ENCODE assay signal across 32 cellular contexts in the genomic region with DNA sequence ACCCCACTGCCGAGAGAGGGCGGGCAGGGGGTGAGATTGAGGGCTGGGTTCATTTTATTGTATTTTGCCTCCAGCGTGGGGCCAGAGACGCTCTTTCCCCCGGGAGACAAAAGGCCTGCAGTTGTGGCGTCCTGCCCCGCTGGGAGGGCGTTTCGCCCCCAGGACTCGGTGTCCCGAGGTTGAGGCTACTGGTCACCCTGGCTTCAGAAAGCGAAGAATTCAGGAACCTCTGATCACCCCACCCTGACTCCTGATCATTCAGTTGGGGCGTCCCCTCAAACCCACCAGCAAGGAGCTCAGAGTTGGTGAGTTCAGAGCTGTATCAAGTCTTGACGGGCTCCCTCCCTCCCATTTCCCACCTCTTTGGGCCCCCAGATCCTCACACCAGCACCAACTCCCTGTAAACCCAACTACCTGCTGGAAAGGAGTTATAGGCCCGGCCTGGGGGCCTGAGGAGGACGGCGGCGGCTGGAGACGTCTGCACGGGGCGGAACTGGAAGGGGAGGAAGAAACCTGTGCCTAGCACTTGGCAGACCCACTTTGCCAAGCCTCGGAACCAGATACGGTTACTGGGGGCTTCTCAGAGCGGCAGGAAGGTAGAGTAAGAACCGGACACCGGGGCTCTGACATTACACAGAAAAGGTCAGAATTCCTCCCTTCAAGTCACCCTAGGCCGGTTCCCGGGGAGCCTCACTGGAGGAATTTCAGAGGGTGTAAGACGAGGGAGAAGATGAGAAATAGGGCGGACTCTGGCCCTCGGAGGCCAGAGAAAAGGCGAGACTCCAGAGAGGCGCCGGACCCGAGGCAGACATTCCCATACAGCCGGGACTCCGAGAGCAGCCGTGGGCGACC. TPM values are rescaled to one million over a fixed set of nuclear protein-coding genes. Genes with fewer than 3 reads are reported as not detected.
A peak's percentile ranks its signal among the peaks of the same experiment; 100 is the strongest.
DNase-seq lines count a peak whose midpoint lies in the region; ATAC-seq and TF ChIP-seq lines count a peak whose summit lies in the region.
"Had no signal": no experiment of that assay in that cellular context is flagged by ENCODE, and none has a peak within 500 bp of the region (broad histone marks: within the 10 kb centered on the region; RNA-seq: fewer than 3 reads in every experiment).

No MANE protein-coding gene starts in this region.

- TF ChIP-seq CTCF in A673 (conservative IDR thresholded peaks at IDR 0.05; ENCODE audit: low read depth, low read length) (no peak), endodermal cell (conservative IDR thresholded peaks at IDR 0.05) (no peak), nephron progenitor cell (IDR thresholded peaks at IDR 0.05) (no peak)

- WGBS in endodermal cell (ENCODE audit: insufficient coverage in 1 of 2, insufficient read length in 1 of 2), 2 experiments, result 13 to 15% methylated on average over 13 to 39 of the region's 39 CpGs
- WGBS in mesenchymal stem cell, result 2% methylated on average over 31 of the region's 39 CpGs

- H3K9ac ChIP-seq in endodermal cell (ENCODE audit: extremely low read depth, low read length, poor library complexity, severe bottlenecking) (no peak overlapping the region), mesenchymal stem cell (ENCODE audit: low read length) (no peak overlapping the region)
- H3K9ac ChIP-seq: SK-N-SH had no signal

- no peak for ATAC-seq in HG02981 (IDR thresholded peaks at IDR 0.05; ENCODE audit: unreplicated experiment)
- ATAC-seq: activated CD8-positive, alpha-beta T cell treated with anti-CD3 and anti-CD28 coated beads for 36 hours; activated T-cell treated with anti-CD3 and anti-CD28 coated beads, Interleukin-2, amount 50 U/mL, for 4 hours; body of pancreas; left lung; mucosa of descending colon; stimulated activated memory B cell treated with anti-CD40 and anti-IgM and Interleukin-4, amounts not matched to agents 10 μg/mL and 1 μg/mL and 100 μg/mL, for 72 hours had no signal

- H3K4me2 ChIP-seq in mesenchymal stem cell (ENCODE audit: low read length, poor library complexity, severe bottlenecking), result no peak overlapping the region
- H3K4me2 ChIP-seq: SK-N-SH had no signal

- peaks cover 99% of the 10 kb centered on the region for H3K27me3 Mint-ChIP-seq in endodermal cell (ENCODE audit: insufficient read depth)
- peaks cover 100% of the 10 kb centered on the region for H3K27me3 Mint-ChIP-seq in nephron progenitor cell (ENCODE audit: low read depth, poor library complexity)

- H3K9me3 ChIP-seq in A673 (ENCODE audit: low read depth, low read length, poor library complexity, severe bottlenecking) (no peaks in the 10 kb centered on the region), endodermal cell (ENCODE audit: control insufficient read depth, low read length) (no peaks in the 10 kb centered on the region), mesenchymal stem cell (ENCODE audit: control insufficient read depth, low read length) (no peaks in the 10 kb centered on the region)
- H3K9me3 ChIP-seq: body of pancreas, esophagus muscularis mucosa, left lung, mucosa of descending colon, SK-N-SH, uterus had no signal

- BruUV-seq in A673 (replicated peaks; lab: Mats Ljungman, UMichigan), result no TSS peak

- H3K9me3 Mint-ChIP-seq in endodermal cell (no peaks in the 10 kb centered on the region), nephron progenitor cell (no peaks in the 10 kb centered on the region)
- H3K9me3 Mint-ChIP-seq: activated CD8-positive, alpha-beta T cell treated with anti-CD3 and anti-CD28 coated beads for 36 hours; activated T-cell treated with anti-CD3 and anti-CD28 coated beads, Interleukin-2, amount 50 U/mL, for 4 hours; immature natural killer cell; stimulated activated memory B cell treated with anti-CD40 and anti-IgM and Interleukin-4, amounts not matched to agents 10 μg/mL and 1 μg/mL and 100 μg/mL, for 72 hours had no signal

- H3K14ac ChIP-seq in mesenchymal stem cell (ENCODE audit: low read length in 2 of 2), result no peak overlapping the region

- H3K4me3 Mint-ChIP-seq in endodermal cell (peak overlapping the region; percentile 65), nephron progenitor cell (peak overlapping the region; percentile 67)
- H3K4me3 Mint-ChIP-seq: activated CD8-positive, alpha-beta T cell treated with anti-CD3 and anti-CD28 coated beads for 36 hours; activated T-cell treated with anti-CD3 and anti-CD28 coated beads, Interleukin-2, amount 50 U/mL, for 4 hours; immature natural killer cell had no signal

- no peak overlapping the region for H3K23ac ChIP-seq in mesenchymal stem cell (ENCODE audit: low read length in 2 of 2)

- no peak overlapping the region for H3K4ac ChIP-seq in mesenchymal stem cell (ENCODE audit: low read depth in 1 of 2, low read length in 2 of 2)

- POLR2A ChIA-PET in A673 (lab: Charles Lee; ENCODE audit: low non-redundant PET), result no interaction called here

- H2BK5ac ChIP-seq in mesenchymal stem cell (ENCODE audit: low read depth, low read length, poor library complexity, severe bottlenecking), result no peak overlapping the region

- peaks cover 33% of the 10 kb centered on the region for H3K27me3 ChIP-seq in A673 (replicated peaks; ENCODE audit: insufficient read depth, low read depth, low read length, poor library complexity)
- peaks cover 93% of the 10 kb centered on the region for H3K27me3 ChIP-seq in H7 (ENCODE audit: control insufficient read depth, insufficient read depth, low read length)
- peaks cover 96% of the 10 kb centered on the region for H3K27me3 ChIP-seq in endodermal cell (ENCODE audit: control insufficient read depth, insufficient read depth, low read length, poor library complexity, severe bottlenecking)
- H3K27me3 ChIP-seq in mesenchymal stem cell (ENCODE audit: control insufficient read depth in 1 of 2, insufficient read depth in 1 of 2, low read length in 2 of 2), result peaks cover 90 to 97% of the 10 kb centered on the region in 2 experiments

- no peak overlapping the region for H2BK120ac ChIP-seq in mesenchymal stem cell (ENCODE audit: low read depth, low read length)

- H2AFZ ChIP-seq in mesenchymal stem cell (ENCODE audit: low read depth, low read length), result no peak overlapping the region

- H4K91ac ChIP-seq in mesenchymal stem cell (ENCODE audit: low read length), result no peak overlapping the region

- H3K4me1 Mint-ChIP-seq in endodermal cell (peaks cover 28% of the 10 kb centered on the region), nephron progenitor cell (peaks cover 70% of the 10 kb centered on the region)
- H3K4me1 Mint-ChIP-seq: CD14-positive monocyte; immature natural killer cell; stimulated activated memory B cell treated with anti-CD40 and anti-IgM and Interleukin-4, amounts not matched to agents 10 μg/mL and 1 μg/mL and 100 μg/mL, for 72 hours had no signal

- intact Hi-C loops in A673 (cut with micrococcal nuclease; ENCODE audit: unreplicated experiment), result no loop called here

- H2BK12ac ChIP-seq in mesenchymal stem cell (ENCODE audit: low read length in 2 of 2), result no peak overlapping the region

- H2AK5ac ChIP-seq in mesenchymal stem cell (ENCODE audit: low read length, severe bottlenecking), result no peak overlapping the region

- no peak overlapping the region for H4K8ac ChIP-seq in mesenchymal stem cell (ENCODE audit: low read length)

- H3K36me3 Mint-ChIP-seq in endodermal cell (ENCODE audit: low read depth), result no peaks in the 10 kb centered on the region
- H3K36me3 Mint-ChIP-seq in nephron progenitor cell (ENCODE audit: low read depth), result no peaks in the 10 kb centered on the region
- H3K36me3 Mint-ChIP-seq: stimulated activated memory B cell treated with anti-CD40 and anti-IgM and Interleukin-4, amounts not matched to agents 10 μg/mL and 1 μg/mL and 100 μg/mL, for 72 hours had no signal

- H3K36me3 ChIP-seq in A673 (ENCODE audit: insufficient read depth, low read length, poor library complexity, severe bottlenecking) (no peaks in the 10 kb centered on the region), H7 (replicated peaks; ENCODE audit: control insufficient read depth, insufficient read depth, low read length) (no peaks in the 10 kb centered on the region), endodermal cell (ENCODE audit: control insufficient read depth, insufficient read depth, low read length) (no peaks in the 10 kb centered on the region), mesenchymal stem cell (ENCODE audit: control insufficient read depth in 1 of 2, insufficient read depth in 2 of 2, low read depth in 1 of 2, low read length in 2 of 2) (no peaks in the 10 kb centered on the region)
- H3K36me3 ChIP-seq: esophagus muscularis mucosa, left lung, uterus had no signal

- H3K4me1 ChIP-seq in A673 (ENCODE audit: insufficient read depth, low read length, poor library complexity, severe bottlenecking), result peaks cover 6% of the 10 kb centered on the region
- peaks cover 16% of the 10 kb centered on the region for H3K4me1 ChIP-seq in endodermal cell (ENCODE audit: control insufficient read depth, insufficient read depth, low read length)
- peaks cover 7% of the 10 kb centered on the region for H3K4me1 ChIP-seq in mesenchymal stem cell (ENCODE audit: control insufficient read depth, insufficient read depth, low read depth, low read length)

- H3K27ac Mint-ChIP-seq in endodermal cell (no peak overlapping the region), nephron progenitor cell (no peak overlapping the region)
- H3K27ac Mint-ChIP-seq: activated CD8-positive, alpha-beta T cell treated with anti-CD3 and anti-CD28 coated beads for 36 hours; CD14-positive monocyte; immature natural killer cell; stimulated activated memory B cell treated with anti-CD40 and anti-IgM and Interleukin-4, amounts not matched to agents 10 μg/mL and 1 μg/mL and 100 μg/mL, for 72 hours had no signal

- H2BK15ac ChIP-seq in mesenchymal stem cell (ENCODE audit: low read depth, poor library complexity, severe bottlenecking), result no peak overlapping the region

- DNase-seq in A673 (ENCODE audit: low spot score) (no peak), H7 (peak; percentile 71), endodermal cell (peak; percentile 77), nephron progenitor cell (no peak), hypothalamus (lab: John Stamatoyannopoulos, UW) (no peak), COLO829 (ENCODE audit: low spot score) (no peak), mesenchymal stem cell (no peak)
- DNase-seq: activated CD4-positive, CD25-positive, alpha-beta regulatory T cell; activated CD8-positive, alpha-beta T cell treated with anti-CD3 and anti-CD28 coated beads for 36 hours; activated T-cell treated with anti-CD3 and anti-CD28 coated beads, Interleukin-2, amount 50 U/mL, for 4 hours; body of pancreas; effector CD8-positive, alpha-beta T cell; HCEC 1CT; immature natural killer cell; Karpas-422; left lung; mucosa of descending colon; MV-4-11; NCI-H2171; NCI-H526 treated with DMSO at 0.1 percent for 48 hours; SK-N-SH; uterus had no signal

- CTCF ChIA-PET in A673 (lab: Charles Lee), result no interaction called here

- H3K4me3 ChIP-seq in A673 (ENCODE audit: low read depth, low read length, poor library complexity, severe bottlenecking) (peak overlapping the region; percentile 56), H7 (ENCODE audit: insufficient read depth, low read depth, low read length) (peak overlapping the region; percentile 51), endodermal cell (ENCODE audit: low read length) (peak overlapping the region; percentile 83), mesenchymal stem cell (ENCODE audit: insufficient read depth in 1 of 2, low read depth in 1 of 2, low read length in 2 of 2) (no peak overlapping the region)
- H3K4me3 ChIP-seq: body of pancreas, left lung, mucosa of descending colon, uterus had no signal

- no peaks in the 10 kb centered on the region for H3K79me1 ChIP-seq in mesenchymal stem cell (replicated peaks; ENCODE audit: low read length, poor library complexity, severe bottlenecking)

- H3K18ac ChIP-seq in mesenchymal stem cell (ENCODE audit: low read depth in 1 of 2, low read length in 2 of 2), result no peak overlapping the region

- H3K27ac ChIP-seq in A673 (ENCODE audit: low read depth, low read length, poor library complexity, severe bottlenecking), result peak overlapping the region; percentile 77
- H3K27ac ChIP-seq in endodermal cell (ENCODE audit: low read depth, low read length), result peak overlapping the region; percentile 77
- H3K27ac ChIP-seq in mesenchymal stem cell (ENCODE audit: low read length, poor library complexity, severe bottlenecking), result no peak overlapping the region
- H3K27ac ChIP-seq: body of pancreas, esophagus muscularis mucosa, left lung, RWPE1, uterus had no signal

RNA-seq across cellular contexts. Expression of gene PAX7, which starts 0.8 kb away (rescaled TPM):
- total RNA-seq in A673 (2021) (29.8 and 36.5 TPM in 2 replicates), endodermal cell (1 to 10 TPM; 2.2 to 2.4 TPM)
- total RNA-seq in H7 (2014; rRNA removed; shearing (Covaris generic)), result 0.30 and 1.6 TPM in 2 replicates
- 13.1 TPM for polyA plus RNA-seq in endodermal cell (2013, experiment 1 of 2)
- 12.1 TPM for polyA plus RNA-seq in endodermal cell (2013, experiment 2 of 2)
- polyA plus RNA-seq in mesenchymal stem cell (2013, experiment 1 of 2), result not detected
- not detected for polyA plus RNA-seq in mesenchymal stem cell (2013, experiment 2 of 2)
- total RNA-seq: activated CD8-positive, alpha-beta T cell treated with anti-CD3 and anti-CD28 coated beads for 36 hours; activated T-cell treated with anti-CD3 and anti-CD28 coated beads, Interleukin-2, amount 50 U/mL, for 4 hours; body of pancreas; chondrocyte; esophagus muscularis mucosa; G401; HT1080; left lung; mucosa of descending colon; smooth muscle cell; temporal lobe; uterus had no signal
- polyA plus RNA-seq: CD14-positive monocyte, immature natural killer cell, SK-N-SH, smooth muscle cell had no signal

Comparison
In these comparisons a context has a peak if more than half of its experiments do, and no peak if none do; other contexts are left out.
1. DNase-seq: peak in H7 (single experiment) and endodermal cell (single experiment); none in A673 (single experiment), nephron progenitor cell (single experiment), hypothalamus (0 of 51), COLO829 (single experiment) and mesenchymal stem cell (single experiment).
2. H3K4me3 ChIP-seq: peak in A673 (single experiment), H7 (single experiment) and endodermal cell (single experiment); none in mesenchymal stem cell (0 of 2).